In genomic region chr16:3022697-3023414, GRCh38 we compare ENCODE assay signal across 8 cellular contexts. TPM values are rescaled to one million over a fixed set of nuclear protein-coding genes. Genes with fewer than 3 reads are reported as not detected.
A peak's percentile ranks its signal among the peaks of the same experiment; 100 is the strongest.
DNase-seq lines count a peak whose midpoint lies in the region; ATAC-seq and TF ChIP-seq lines count a peak whose summit lies in the region.

No MANE protein-coding gene starts in this region.

- H3K9me3 ChIP-seq in Caco-2, result no peaks in the 10 kb centered on the region
- no peaks in the 10 kb centered on the region for H3K9me3 ChIP-seq in MM.1S (replicated peaks; ENCODE audit: insufficient read depth, low read length)

- intact Hi-C loops in Caco-2 (cut with micrococcal nuclease; ENCODE audit: unreplicated experiment), result no loop called here

- WGBS in urinary bladder, result 25% methylated on average over 8 of the region's 8 CpGs

- H3K36me3 ChIP-seq in Caco-2 (ENCODE audit: control insufficient read depth, insufficient read depth, low read length) (peaks cover 6% of the 10 kb centered on the region), MM.1S (replicated peaks; ENCODE audit: insufficient read depth, low read length) (no peaks in the 10 kb centered on the region), brain microvascular endothelial cell (replicated peaks) (peaks cover 17% of the 10 kb centered on the region), urinary bladder (ENCODE audit: insufficient read depth) (no peaks in the 10 kb centered on the region)

- CTCF ChIA-PET in Caco-2 (lab: Charles Lee), result interaction anchor here (0.6 to 6.9 kb wide), 5 partner anchors 8 to 53 kb away, joined by 3 to 113 read pairs (median 5); no protein-coding TSS in a partner anchor

- H3K4me1 ChIP-seq in Caco-2 (peaks cover 29% of the 10 kb centered on the region), MM.1S (ENCODE audit: low read length) (peaks cover 6% of the 10 kb centered on the region), urinary bladder (ENCODE audit: insufficient read depth) (peaks cover 2% of the 10 kb centered on the region)

- no peak overlapping the region for H2AFZ ChIP-seq in MM.1S (ENCODE audit: low read length)

- ATAC-seq in memory B cell (ENCODE audit: low read depth), result no peak

- peak overlapping the region; percentile 74; the same call in 1 of the 2 replicates for H3K4me2 ChIP-seq in MM.1S (ENCODE audit: low read depth, low read length)

- H3K27me3 Mint-ChIP-seq in Caco-2 (ENCODE audit: insufficient read depth, unreplicated experiment), result no peaks in the 10 kb centered on the region
- H3K27me3 Mint-ChIP-seq in memory B cell, result peaks cover 2% of the 10 kb centered on the region

- no peaks in the 10 kb centered on the region for H3K27me3 ChIP-seq in Caco-2 (replicated peaks; ENCODE audit: control insufficient read depth, insufficient read depth, low read length)
- peaks cover 20% of the 10 kb centered on the region for H3K27me3 ChIP-seq in MM.1S (replicated peaks; ENCODE audit: insufficient read depth, low read length)
- no peaks in the 10 kb centered on the region for H3K27me3 ChIP-seq in brain microvascular endothelial cell (replicated peaks)

- H3K9me3 Mint-ChIP-seq in Caco-2 (ENCODE audit: unreplicated experiment) (no peaks in the 10 kb centered on the region), memory B cell (no peaks in the 10 kb centered on the region)

- H3K79me2 ChIP-seq in MM.1S (ENCODE audit: low read length), result no peaks in the 10 kb centered on the region

- peak overlapping the region; percentile 82; the same call in 1 of the 2 replicates for H3K9ac ChIP-seq in MM.1S (ENCODE audit: low read length)

- H3K27ac Mint-ChIP-seq in Caco-2 (ENCODE audit: unreplicated experiment) (peak overlapping the region; percentile 89), memory B cell (peak overlapping the region; percentile 84)

- H3K4me1 Mint-ChIP-seq in Caco-2 (ENCODE audit: low read depth, unreplicated experiment) (peaks cover 24% of the 10 kb centered on the region), memory B cell (peaks cover 28% of the 10 kb centered on the region)

- 0 out of 2 replicates have a peak, but pooled peaks cover 12% of the 10 kb centered on the region for H3F3A ChIP-seq in MM.1S (ENCODE audit: insufficient read depth, low read length)

- no TSS peak for BruUV-seq in Caco-2 (replicated peaks; lab: Mats Ljungman, UMichigan)

- peak overlapping the region; percentile 72 for H3K4me3 Mint-ChIP-seq in Caco-2 (ENCODE audit: unreplicated experiment)
- H3K4me3 Mint-ChIP-seq in memory B cell, result peak overlapping the region; percentile 85

- TF ChIP-seq CTCF in Caco-2 (IDR thresholded peaks at IDR 0.05; ENCODE audit: insufficient read depth in 1 of 2, low read depth in 1 of 2, low read length in 1 of 2, severe bottlenecking in 1 of 2, unreplicated experiment in 1 of 2), result no peak
- no peak for TF ChIP-seq CTCF in MM.1S (IDR thresholded peaks at IDR 0.05; ENCODE audit: low read length)
- no peak for TF ChIP-seq CTCF in brain microvascular endothelial cell (IDR thresholded peaks at IDR 0.05; ENCODE audit: low read depth, low read length, missing control alignments)

- POLR2A ChIA-PET in Caco-2 (lab: Charles Lee), result interaction anchor here (0.6 to 5.8 kb wide), 7 partner anchors 13 to 155 kb away, joined by 3 to 83 read pairs (median 6); no protein-coding TSS in a partner anchor

- H3K36me3 Mint-ChIP-seq in Caco-2 (ENCODE audit: insufficient read depth, unreplicated experiment) (peaks cover 76% of the 10 kb centered on the region), memory B cell (peaks cover 6% of the 10 kb centered on the region)

- DNase-seq in Caco-2, result no peak
- DNase-seq in MM.1S, result peak; percentile 2
- DNase-seq in brain microvascular endothelial cell, result peak; percentile 15
- no peak for DNase-seq in memory B cell (ENCODE audit: low spot score in 2 of 2)
- DNase-seq in activated gamma-delta T cell treated with Interleukin-2 at 50 U/mL for 16 hours, result no peak
- no peak for DNase-seq in retina
- DNase-seq in KG1 (lab: John Stamatoyannopoulos, UW), result no peak

- H3K27ac ChIP-seq in MM.1S (ENCODE audit: low read length), result no peak overlapping the region
- peak overlapping the region; percentile 97 for H3K27ac ChIP-seq in brain microvascular endothelial cell
- peak overlapping the region; percentile 90 for H3K27ac ChIP-seq in urinary bladder (ENCODE audit: low read depth)

- in situ Hi-C loops in brain microvascular endothelial cell (cut with HindIII; ENCODE audit: low pct_ligation_motif_present, low sequenced_read_pairs), result no loop called here

- no peaks in the 10 kb centered on the region for H3K9me2 ChIP-seq in MM.1S (replicated peaks; ENCODE audit: insufficient read depth, low read length)

- no peaks in the 10 kb centered on the region for H4K20me1 ChIP-seq in MM.1S (ENCODE audit: insufficient read depth, low read length)

- peak overlapping the region; percentile 69 for H3K4me3 ChIP-seq in Caco-2 (ENCODE audit: low read depth, low read length)
- H3K4me3 ChIP-seq in MM.1S (ENCODE audit: low read length), result peak overlapping the region; percentile 78
- peak overlapping the region; percentile 95 for H3K4me3 ChIP-seq in brain microvascular endothelial cell (ENCODE audit: low read depth, low read length)
- H3K4me3 ChIP-seq in urinary bladder (ENCODE audit: low read depth, low read length), result peak overlapping the region; percentile 50

RNA-seq across cellular contexts. Expression of gene HCFC1R1, which starts 0.9 kb away (rescaled TPM):
- 40.8 and 44.9 TPM in 2 replicates for total RNA-seq in Caco-2 (2022)
- 29.1 TPM for total RNA-seq in urinary bladder
- 91.8 TPM for polyA plus RNA-seq in urinary bladder

RNA-seq across cellular contexts. Expression of gene THOC6, which starts 1.0 kb away (rescaled TPM):
- total RNA-seq in Caco-2 (2022) (46.0 and 48.0 TPM in 2 replicates), urinary bladder (9.8 TPM)
- 22.8 TPM for polyA plus RNA-seq in urinary bladder

RNA-seq across cellular contexts. Expression of gene TNFRSF12A, which starts 2.7 kb away (rescaled TPM):
- total RNA-seq in Caco-2 (2022), result 62.5 and 66.4 TPM in 2 replicates
- 20.1 TPM for total RNA-seq in urinary bladder
- polyA plus RNA-seq in urinary bladder, result 16.2 TPM

RNA-seq across cellular contexts. Expression of gene CLDN6, which starts 4.9 kb away (rescaled TPM):
- total RNA-seq in Caco-2 (2022) (9.0 and 12.9 TPM in 2 replicates), urinary bladder (not detected)
- not detected for polyA plus RNA-seq in urinary bladder

RNA-seq across cellular contexts. Expression of gene CLDN9, which starts 10.1 kb away (rescaled TPM):
- total RNA-seq in Caco-2 (2022) (0.79 and 0.91 TPM in 2 replicates), urinary bladder (not detected)
- polyA plus RNA-seq in urinary bladder, result 0.04 TPM

Comparison
In these comparisons a context has a peak if more than half of its experiments do, and no peak if none do; other contexts are left out.
1. DNase-seq: peak in MM.1S (single experiment) and brain microvascular endothelial cell (single experiment); none in Caco-2 (0 of 2), memory B cell (0 of 2), activated gamma-delta T cell treated with Interleukin-2 at 50 U/mL for 16 hours (single experiment), retina (single experiment) and KG1 (single experiment).
2. Peak in every context shown above with its lines, with median percentiles within 50 percentile points of each other: H3K4me3 ChIP-seq.